23 cellular contexts compared by ENCODE assay signal in the genomic region with DNA sequence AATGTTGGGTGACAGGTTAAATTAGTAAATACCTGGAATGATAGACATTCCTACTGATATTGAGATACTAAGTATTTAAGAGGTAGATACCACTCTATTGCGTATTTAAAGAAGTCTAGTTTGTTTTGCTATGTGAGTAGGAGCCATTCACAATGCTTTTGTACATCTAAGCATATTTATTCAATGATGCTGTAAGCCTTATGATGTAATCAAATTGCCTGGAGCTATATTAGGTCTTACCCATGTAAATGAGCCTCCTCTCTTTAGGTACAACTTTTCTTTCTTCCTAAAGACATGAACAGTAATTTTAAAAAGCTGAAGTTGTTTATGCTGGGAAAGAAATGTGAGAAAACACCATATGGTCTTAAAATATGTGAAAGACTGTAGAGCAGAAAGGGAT.
A peak's percentile ranks its signal among the peaks of the same experiment; 100 is the strongest.
DNase-seq lines count a peak whose midpoint lies in the region; ATAC-seq and TF ChIP-seq lines count a peak whose summit lies in the region.
"Had no signal": no experiment of that assay in that cellular context is flagged by ENCODE, and none has a peak within 500 bp of the region (broad histone marks: within the 10 kb centered on the region; RNA-seq: fewer than 3 reads in every experiment).

No MANE protein-coding gene starts in this region.

- TF ChIP-seq CTCF in epithelial cell of esophagus (IDR thresholded peaks at IDR 0.05; ENCODE audit: insufficient read depth, low read depth, low read length, missing control alignments): no peak

- H3K56ac ChIP-seq in mesendoderm (ENCODE audit: low read length): no peak overlapping the region

- no peak overlapping the region for H2AK5ac ChIP-seq in mesendoderm (ENCODE audit: low read length)

- DNase-seq in NCI-H748 (lab: John Stamatoyannopoulos, UW; ENCODE audit: unreplicated experiment): peak; percentile 8
- no peak for DNase-seq in NCI-H748 treated with DMSO at 0.1 percent for 48 hours (lab: John Stamatoyannopoulos, UW)
- peak; percentile 80 for DNase-seq in NCI-H69 (lab: John Stamatoyannopoulos, UW)
- peak; percentile 72 for DNase-seq in epithelial cell of esophagus (ENCODE audit: low read depth)
- no peak for DNase-seq in H4 (ENCODE audit: low spot score)
- DNase-seq in mesendoderm: no peak
- DNase-seq: AML-193; CD4-positive, alpha-beta T cell; DMS79 treated with DMSO at 0.1 percent for 48 hours; GF-D8; MV-4-11; NCI-H1105; NCI-H1436 treated with DMSO at 0.1 percent for 48 hours; NCI-H187 treated with DMSO at 0.1 percent for 48 hours; NCI-H226; NCI-H510A; NCI-H774; Right ventricle myocardium superior; T-cell had no signal

- no peaks in the 10 kb centered on the region for H3K79me1 ChIP-seq in mesendoderm (ENCODE audit: low read length)

- no peak overlapping the region for H3K18ac ChIP-seq in mesendoderm (ENCODE audit: low read length)

- no peak overlapping the region for H2BK120ac ChIP-seq in mesendoderm (ENCODE audit: low read depth, low read length)

- no peak overlapping the region for H3K4me2 ChIP-seq in mesendoderm (ENCODE audit: low read length)
- H3K4me2 ChIP-seq: A549; BLaER1 treated with 17β-estradiol and CSF1 and Interleukin-3, amounts not matched to agents 10 nM and 100 nM had no signal

- H3K4me1 ChIP-seq in mesendoderm (ENCODE audit: control insufficient read depth, low read depth, low read length): no peaks in the 10 kb centered on the region
- H3K4me1 ChIP-seq: A549; BLaER1 treated with 17β-estradiol and CSF1 and Interleukin-3, amounts not matched to agents 10 nM and 100 nM; SJSA1 had no signal

- H3K4me3 ChIP-seq in epithelial cell of esophagus (ENCODE audit: low read length) (no peak overlapping the region), mesendoderm (ENCODE audit: low read length) (no peak overlapping the region)
- H3K4me3 ChIP-seq: A549; BLaER1 treated with 17β-estradiol and CSF1 and Interleukin-3, amounts not matched to agents 10 nM and 100 nM; SJSA1 had no signal

- H3K9ac ChIP-seq in mesendoderm (ENCODE audit: low read length): no peak overlapping the region
- H3K9ac ChIP-seq: BLaER1 treated with 17β-estradiol and CSF1 and Interleukin-3, amounts not matched to agents 10 nM and 100 nM had no signal

- H3K79me2 ChIP-seq in mesendoderm (ENCODE audit: control insufficient read depth, insufficient read depth, low read length): no peaks in the 10 kb centered on the region

- no peaks in the 10 kb centered on the region for H3K36me3 ChIP-seq in mesendoderm (ENCODE audit: control insufficient read depth, insufficient read depth, low read length)
- H3K36me3 ChIP-seq: BLaER1 treated with 17β-estradiol and CSF1 and Interleukin-3, amounts not matched to agents 10 nM and 100 nM; SJSA1 had no signal

- no peak overlapping the region for H3K23ac ChIP-seq in mesendoderm (ENCODE audit: low read length)

- H2BK15ac ChIP-seq in mesendoderm (replicated peaks; ENCODE audit: low read depth): no peak overlapping the region

- no peak overlapping the region for H3K27ac ChIP-seq in mesendoderm (ENCODE audit: low read depth, low read length)
- H3K27ac ChIP-seq: A549; BLaER1 treated with 17β-estradiol and CSF1 and Interleukin-3, amounts not matched to agents 10 nM and 100 nM; SJSA1 had no signal

- no peak for ATAC-seq in GM21619 (IDR thresholded peaks at IDR 0.05; ENCODE audit: unreplicated experiment)
- ATAC-seq: A549, T-cell had no signal

- H4K5ac ChIP-seq in mesendoderm (ENCODE audit: low read length): no peak overlapping the region

- H4K8ac ChIP-seq in mesendoderm (ENCODE audit: low read depth, low read length): no peak overlapping the region

- no CpG with 5 or more reads among the region's 1 CpG for WGBS in mesendoderm (ENCODE audit: extremely low coverage, insufficient coverage, low lambda C conversion rate)

- no peak overlapping the region for H3K4ac ChIP-seq in mesendoderm (ENCODE audit: low read depth, low read length)

- no peaks in the 10 kb centered on the region for H3K27me3 ChIP-seq in mesendoderm (ENCODE audit: insufficient read depth, low read length, poor library complexity)
- H3K27me3 ChIP-seq: BLaER1 treated with 17β-estradiol and CSF1 and Interleukin-3, amounts not matched to agents 10 nM and 100 nM; SJSA1 had no signal

- H2BK5ac ChIP-seq in mesendoderm (ENCODE audit: low read length): no peak overlapping the region

Comparison
In these comparisons a context has a peak if more than half of its experiments do, and no peak if none do; other contexts are left out.
1. DNase-seq: peak in NCI-H748 (single experiment), NCI-H69 (single experiment) and epithelial cell of esophagus (single experiment); none in NCI-H748 treated with DMSO at 0.1 percent for 48 hours (single experiment), H4 (single experiment) and mesendoderm (single experiment).